1 cellular context compared by ENCODE assay signal in the genomic region with DNA sequence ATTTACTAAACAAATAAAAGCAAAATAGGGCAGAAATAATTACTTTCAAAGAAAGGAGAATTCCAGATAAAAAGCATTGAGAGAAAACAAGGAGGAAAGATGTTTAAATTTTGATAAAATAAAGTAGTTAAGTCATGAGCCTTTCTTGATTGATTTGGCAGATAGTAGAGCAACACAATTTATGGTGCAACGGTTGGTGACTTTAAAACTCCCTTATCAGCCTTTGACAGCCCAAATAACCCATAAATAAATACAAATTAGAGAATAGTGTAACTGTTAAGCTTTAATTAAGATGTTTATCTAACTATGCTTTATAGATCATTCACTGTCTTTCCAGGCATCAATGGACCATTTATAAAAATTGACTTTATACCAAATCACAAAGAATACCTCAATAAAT.
TF ChIP-seq lines count a peak whose summit lies in the region.

No MANE protein-coding gene starts in this region.

TF ChIP-seq in GM23338, 12 proteins besides CTCF, POLR2A, EP300 and RAD21 (continued from another document):
- TF ChIP-seq, protein P1, sequence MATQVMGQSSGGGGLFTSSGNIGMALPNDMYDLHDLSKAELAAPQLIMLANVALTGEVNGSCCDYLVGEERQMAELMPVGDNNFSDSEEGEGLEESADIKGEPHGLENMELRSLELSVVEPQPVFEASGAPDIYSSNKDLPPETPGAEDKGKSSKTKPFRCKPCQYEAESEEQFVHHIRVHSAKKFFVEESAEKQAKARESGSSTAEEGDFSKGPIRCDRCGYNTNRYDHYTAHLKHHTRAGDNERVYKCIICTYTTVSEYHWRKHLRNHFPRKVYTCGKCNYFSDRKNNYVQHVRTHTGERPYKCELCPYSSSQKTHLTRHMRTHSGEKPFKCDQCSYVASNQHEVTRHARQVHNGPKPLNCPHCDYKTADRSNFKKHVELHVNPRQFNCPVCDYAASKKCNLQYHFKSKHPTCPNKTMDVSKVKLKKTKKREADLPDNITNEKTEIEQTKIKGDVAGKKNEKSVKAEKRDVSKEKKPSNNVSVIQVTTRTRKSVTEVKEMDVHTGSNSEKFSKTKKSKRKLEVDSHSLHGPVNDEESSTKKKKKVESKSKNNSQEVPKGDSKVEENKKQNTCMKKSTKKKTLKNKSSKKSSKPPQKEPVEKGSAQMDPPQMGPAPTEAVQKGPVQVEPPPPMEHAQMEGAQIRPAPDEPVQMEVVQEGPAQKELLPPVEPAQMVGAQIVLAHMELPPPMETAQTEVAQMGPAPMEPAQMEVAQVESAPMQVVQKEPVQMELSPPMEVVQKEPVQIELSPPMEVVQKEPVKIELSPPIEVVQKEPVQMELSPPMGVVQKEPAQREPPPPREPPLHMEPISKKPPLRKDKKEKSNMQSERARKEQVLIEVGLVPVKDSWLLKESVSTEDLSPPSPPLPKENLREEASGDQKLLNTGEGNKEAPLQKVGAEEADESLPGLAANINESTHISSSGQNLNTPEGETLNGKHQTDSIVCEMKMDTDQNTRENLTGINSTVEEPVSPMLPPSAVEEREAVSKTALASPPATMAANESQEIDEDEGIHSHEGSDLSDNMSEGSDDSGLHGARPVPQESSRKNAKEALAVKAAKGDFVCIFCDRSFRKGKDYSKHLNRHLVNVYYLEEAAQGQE (IDR thresholded peaks at IDR 0.05; ENCODE audit: unreplicated experiment), result no peak
- TF ChIP-seq EZH2phosphoT487 (IDR thresholded peaks at IDR 0.05; ENCODE audit: unreplicated experiment) (no peak), STAT1 (IDR thresholded peaks at IDR 0.05; ENCODE audit: unreplicated experiment) (no peak), CREB1 (CRISPR knock-in tag; IDR thresholded peaks at IDR 0.05; ENCODE audit: low read depth) (no peak), JUNB (IDR thresholded peaks at IDR 0.05; ENCODE audit: unreplicated experiment) (no peak), EZH2 (IDR thresholded peaks at IDR 0.05; ENCODE audit: low read depth, unreplicated experiment) (no peak), POLR2AphosphoS5 (IDR thresholded peaks at IDR 0.05; ENCODE audit: low read depth) (no peak), NANOG (IDR thresholded peaks at IDR 0.05; ENCODE audit: borderline replicate concordance) (no peak)
